ENCODE assay signal across 1 cellular context in the genomic region with DNA sequence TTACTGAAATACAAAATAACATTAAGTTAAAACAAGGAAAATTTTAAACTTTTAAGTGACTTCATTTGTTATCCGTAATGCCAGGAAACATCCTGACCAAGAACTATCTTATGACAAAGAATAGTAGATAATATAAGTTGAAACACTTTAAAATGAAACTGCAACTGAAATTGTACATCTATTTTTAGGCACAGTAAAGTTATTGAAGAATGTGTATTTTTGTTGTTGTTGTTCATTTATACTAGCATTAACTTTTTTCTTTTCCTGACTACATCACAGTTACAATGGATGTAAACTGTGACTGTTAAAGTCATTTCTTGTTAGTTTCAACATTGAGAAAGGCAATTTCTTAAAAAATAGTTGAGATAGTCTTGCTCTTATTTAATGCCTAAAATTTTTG.
TF ChIP-seq lines count a peak whose summit lies in the region.

No MANE protein-coding gene starts in this region.

TF ChIP-seq in GM12878, 131 proteins besides CTCF, POLR2A, EP300 and RAD21:
- no peak for TF ChIP-seq MTA2 (IDR thresholded peaks at IDR 0.05; ENCODE audit: low read depth)
- TF ChIP-seq, protein P1, sequence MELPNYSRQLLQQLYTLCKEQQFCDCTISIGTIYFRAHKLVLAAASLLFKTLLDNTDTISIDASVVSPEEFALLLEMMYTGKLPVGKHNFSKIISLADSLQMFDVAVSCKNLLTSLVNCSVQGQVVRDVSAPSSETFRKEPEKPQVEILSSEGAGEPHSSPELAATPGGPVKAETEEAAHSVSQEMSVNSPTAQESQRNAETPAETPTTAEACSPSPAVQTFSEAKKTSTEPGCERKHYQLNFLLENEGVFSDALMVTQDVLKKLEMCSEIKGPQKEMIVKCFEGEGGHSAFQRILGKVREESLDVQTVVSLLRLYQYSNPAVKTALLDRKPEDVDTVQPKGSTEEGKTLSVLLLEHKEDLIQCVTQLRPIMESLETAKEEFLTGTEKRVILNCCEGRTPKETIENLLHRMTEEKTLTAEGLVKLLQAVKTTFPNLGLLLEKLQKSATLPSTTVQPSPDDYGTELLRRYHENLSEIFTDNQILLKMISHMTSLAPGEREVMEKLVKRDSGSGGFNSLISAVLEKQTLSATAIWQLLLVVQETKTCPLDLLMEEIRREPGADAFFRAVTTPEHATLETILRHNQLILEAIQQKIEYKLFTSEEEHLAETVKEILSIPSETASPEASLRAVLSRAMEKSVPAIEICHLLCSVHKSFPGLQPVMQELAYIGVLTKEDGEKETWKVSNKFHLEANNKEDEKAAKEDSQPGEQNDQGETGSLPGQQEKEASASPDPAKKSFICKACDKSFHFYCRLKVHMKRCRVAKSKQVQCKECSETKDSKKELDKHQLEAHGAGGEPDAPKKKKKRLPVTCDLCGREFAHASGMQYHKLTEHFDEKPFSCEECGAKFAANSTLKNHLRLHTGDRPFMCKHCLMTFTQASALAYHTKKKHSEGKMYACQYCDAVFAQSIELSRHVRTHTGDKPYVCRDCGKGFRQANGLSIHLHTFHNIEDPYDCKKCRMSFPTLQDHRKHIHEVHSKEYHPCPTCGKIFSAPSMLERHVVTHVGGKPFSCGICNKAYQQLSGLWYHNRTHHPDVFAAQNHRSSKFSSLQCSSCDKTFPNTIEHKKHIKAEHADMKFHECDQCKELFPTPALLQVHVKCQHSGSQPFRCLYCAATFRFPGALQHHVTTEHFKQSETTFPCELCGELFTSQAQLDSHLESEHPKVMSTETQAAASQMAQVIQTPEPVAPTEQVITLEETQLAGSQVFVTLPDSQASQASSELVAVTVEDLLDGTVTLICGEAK (IDR thresholded peaks at IDR 0.05; ENCODE audit: borderline replicate concordance) = peak; percentile 44; the same call in 1 of the 2 replicates
